In genomic region chr1:92876351-92876750, GRCh38 we compare ENCODE assay signal across 15 cellular contexts.
"Had no signal": no experiment of that assay in that cellular context is flagged by ENCODE, and none has a peak within 500 bp of the region (broad histone marks: within the 10 kb centered on the region; RNA-seq: fewer than 3 reads in every experiment).

No MANE protein-coding gene starts in this region.

- H3K9me2 ChIP-seq: SK-N-SH had no signal

- H3K27ac ChIP-seq: adrenal gland, foreskin keratinocyte, heart left ventricle, right lobe of liver, thoracic aorta had no signal

- H3K9me3 ChIP-seq: adrenal gland, prostate gland, right lobe of liver, SK-N-SH, thoracic aorta had no signal

- H3K9ac ChIP-seq: SK-N-SH had no signal

- H3K36me3 ChIP-seq: adrenal gland, prostate gland, right lobe of liver had no signal

- DNase-seq: activated CD4-positive, alpha-beta T cell treated with anti-CD3 and anti-CD28 coated beads for 48 hours; activated CD8-positive, alpha-beta T cell treated with anti-CD3 and anti-CD28 coated beads, Interleukin-2, amount 10 ng/mL, durations not matched to agents 7 days and 5 days; activated naive CD4-positive, alpha-beta T cell treated with anti-CD3 and anti-CD28 coated beads for 36 hours; adrenal gland; central memory CD4-positive, alpha-beta T cell; foreskin keratinocyte; heart left ventricle; right lobe of liver; spleen; stimulated activated CD4-positive, alpha-beta T cell treated with anti-CD3 and anti-CD28 coated beads, Interleukin-2, amount 100 ng/mL, for 24 hours; stimulated activated naive CD4-positive, alpha-beta T cell; T-helper 1 cell had no signal

- H3K27me3 ChIP-seq: adrenal gland, foreskin keratinocyte, heart left ventricle, right lobe of liver, spleen had no signal

- H3K4me1 ChIP-seq: adrenal gland, foreskin keratinocyte had no signal

- H3K4me3 ChIP-seq: adrenal gland, heart left ventricle, right lobe of liver, spleen, thoracic aorta had no signal
